Comparison of ENCODE assay signal across 22 cellular contexts in the genomic region with DNA sequence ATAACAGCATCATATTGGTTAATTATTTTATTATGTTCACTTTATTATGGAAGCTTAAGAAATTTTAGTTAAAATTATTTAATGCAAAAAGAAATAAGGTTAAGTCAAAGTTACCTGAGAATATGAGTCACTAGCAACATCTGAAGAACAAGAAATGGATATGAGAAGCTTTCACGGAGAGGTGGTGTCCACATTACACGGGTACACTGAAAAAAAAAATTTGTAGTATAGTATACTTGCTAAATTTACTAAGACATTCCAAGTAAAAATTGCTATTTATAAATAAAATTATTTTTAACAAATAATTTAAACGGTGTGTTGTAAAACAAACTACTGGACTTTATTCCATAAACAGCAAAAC.
A peak's percentile ranks its signal among the peaks of the same experiment; 100 is the strongest.
DNase-seq lines count a peak whose midpoint lies in the region; ATAC-seq, FAIRE-seq and TF ChIP-seq lines count a peak whose summit lies in the region.
"Had no signal": no experiment of that assay in that cellular context is flagged by ENCODE, and none has a peak within 500 bp of the region (broad histone marks: within the 10 kb centered on the region; RNA-seq: fewer than 3 reads in every experiment).

No MANE protein-coding gene starts in this region.

- no peak overlapping the region for H3K18ac ChIP-seq in H9 (ENCODE audit: insufficient read length, low read depth, low read length)

- peak; percentile 42 for ATAC-seq in activated CD4-positive, alpha-beta T cell treated with anti-CD3 and anti-CD28 coated beads for 36 hours
- peak; percentile 13 for ATAC-seq in HG03342 (IDR thresholded peaks at IDR 0.05; ENCODE audit: unreplicated experiment)
- ATAC-seq: GM23338 had no signal

- H3K4me1 ChIP-seq in small intestine (ENCODE audit: control insufficient read depth in 2 of 2, insufficient read depth in 1 of 2, low read depth in 1 of 2, low read length in 1 of 2) (no peaks in the 10 kb centered on the region), H9 (ENCODE audit: insufficient read depth, low read length) (no peaks in the 10 kb centered on the region)
- H3K4me1 ChIP-seq: HAP-1 had no signal

- WGBS in small intestine, 3 donors = 90 to 97% (median 92%) methylated on average over 3 of the region's 3 CpGs
- WGBS in H9 (ENCODE audit: extremely low coverage, insufficient read length, low lambda C conversion rate) = no CpG with 5 or more reads among the region's 3 CpGs

- no peak overlapping the region for H3K4me3 ChIP-seq in small intestine (ENCODE audit: low read depth in 1 of 2, low read length in 2 of 2)
- H3K4me3 ChIP-seq: BLaER1, GM12878, GM23338, HAP-1 had no signal

- H3K9me3 ChIP-seq in small intestine (ENCODE audit: control insufficient read depth, low read depth) (no peaks in the 10 kb centered on the region), H9 (ENCODE audit: control insufficient read depth, low read depth, low read length) (no peaks in the 10 kb centered on the region)
- H3K9me3 ChIP-seq: HAP-1 had no signal

- H2AK5ac ChIP-seq in H9 (ENCODE audit: insufficient read length, low read length) = no peak overlapping the region

- intact Hi-C loops in activated CD4-positive, alpha-beta T cell treated with anti-CD3 and anti-CD28 coated beads for 36 hours (cut with DNase I, micrococcal nuclease) = no loop called here

- H2BK15ac ChIP-seq in H9 (ENCODE audit: low read depth, low read length) = no peak overlapping the region

- no peak overlapping the region for H2AFZ ChIP-seq in H9 (ENCODE audit: low read length)
- H2AFZ ChIP-seq: GM23338 had no signal

- no peaks in the 10 kb centered on the region for H3K79me1 ChIP-seq in H9 (ENCODE audit: insufficient read depth, low read depth, low read length, poor library complexity, severe bottlenecking)

- H3K79me2 ChIP-seq in H9 (ENCODE audit: insufficient read depth, low read length) = no peaks in the 10 kb centered on the region

- no peak overlapping the region for H3T11ph ChIP-seq in H9 (ENCODE audit: low read length)

- H2BK12ac ChIP-seq in H9 (ENCODE audit: insufficient read length, low read depth, low read length) = no peak overlapping the region

- H3K9ac ChIP-seq in H9 (ENCODE audit: extremely low read depth, insufficient read length, low read length) = no peak overlapping the region
- H3K9ac ChIP-seq: BLaER1 had no signal

- no peaks in the 10 kb centered on the region for H3K27me3 Mint-ChIP-seq in activated CD4-positive, alpha-beta T cell treated with anti-CD3 and anti-CD28 coated beads for 36 hours
- H3K27me3 Mint-ChIP-seq in H9 (ENCODE audit: low read depth) = no peaks in the 10 kb centered on the region
- H3K27me3 Mint-ChIP-seq: B cell; CD4-positive, alpha-beta T cell; CD8-positive, alpha-beta memory T cell had no signal

- no peak overlapping the region for H3K14ac ChIP-seq in H9 (ENCODE audit: insufficient read depth, low read length)

- H3K4me3 Mint-ChIP-seq in activated CD4-positive, alpha-beta T cell treated with anti-CD3 and anti-CD28 coated beads for 36 hours = no peak overlapping the region
- H3K4me3 Mint-ChIP-seq in H9 = no peak overlapping the region
- H3K4me3 Mint-ChIP-seq: B cell; CD4-positive, alpha-beta T cell; CD8-positive, alpha-beta memory T cell; GM23338; HFFc6 had no signal

- H3K36me3 ChIP-seq in small intestine (ENCODE audit: control insufficient read depth in 2 of 2, insufficient read depth in 2 of 2, low read length in 2 of 2) = peaks cover 0 to 2% of the 10 kb centered on the region in 2 donors
- H3K36me3 ChIP-seq: HAP-1 had no signal

- no peaks in the 10 kb centered on the region for H4K20me1 ChIP-seq in H9 (ENCODE audit: control insufficient read depth, insufficient read depth, insufficient read length)
- H4K20me1 ChIP-seq: BLaER1 had no signal

- H4K91ac ChIP-seq in H9 (ENCODE audit: insufficient read length, low read depth, low read length) = no peak overlapping the region

- peak; percentile 36 for FAIRE-seq in small intestine (lab: Jason Lieb, UNC)
- FAIRE-seq: A204.1, D721Med had no signal

- no peak overlapping the region for H3K27ac Mint-ChIP-seq in activated CD4-positive, alpha-beta T cell treated with anti-CD3 and anti-CD28 coated beads for 36 hours
- H3K27ac Mint-ChIP-seq in H9 = no peak overlapping the region
- H3K27ac Mint-ChIP-seq: B cell; CD4-positive, alpha-beta T cell; CD8-positive, alpha-beta memory T cell; GM23338; HFFc6 had no signal

- no peak overlapping the region for H4K5ac ChIP-seq in H9 (ENCODE audit: insufficient read length, low read depth, low read length)

- H3K56ac ChIP-seq in H9 (ENCODE audit: insufficient read length, low read depth, low read length) = no peak overlapping the region

- no peak overlapping the region for H4K8ac ChIP-seq in H9 (replicated peaks; ENCODE audit: insufficient read length, low read depth, low read length)

- no peak overlapping the region for H2BK20ac ChIP-seq in H9 (ENCODE audit: low read depth, low read length, poor library complexity, severe bottlenecking)

- H3K27me3 ChIP-seq in small intestine (ENCODE audit: control insufficient read depth in 2 of 2, insufficient read depth in 2 of 2, low read length in 2 of 2) (no peaks in the 10 kb centered on the region), H9 (ENCODE audit: insufficient read depth, low read length) (no peaks in the 10 kb centered on the region)
- H3K27me3 ChIP-seq: BLaER1 had no signal

- no peaks in the 10 kb centered on the region for H3K23me2 ChIP-seq in H9 (ENCODE audit: insufficient read length, low read depth, low read length, poor library complexity, severe bottlenecking)

- no peak overlapping the region for H2BK5ac ChIP-seq in H9 (ENCODE audit: insufficient read length, low read length)

- H3K4me1 Mint-ChIP-seq in activated CD4-positive, alpha-beta T cell treated with anti-CD3 and anti-CD28 coated beads for 36 hours = peaks cover 8% of the 10 kb centered on the region
- H3K4me1 Mint-ChIP-seq in H9 = no peaks in the 10 kb centered on the region
- H3K4me1 Mint-ChIP-seq: GM23338 had no signal

- H3K4me2 ChIP-seq in H9 (ENCODE audit: insufficient read depth, insufficient read length, low read length) = no peak overlapping the region
- H3K4me2 ChIP-seq: BLaER1, GM23338 had no signal

- H3K36me3 Mint-ChIP-seq in activated CD4-positive, alpha-beta T cell treated with anti-CD3 and anti-CD28 coated beads for 36 hours (ENCODE audit: low read depth) = peaks cover 9% of the 10 kb centered on the region
- peaks cover 10 to 13% (median 11%) of the 10 kb centered on the region in 3 experiments for H3K36me3 Mint-ChIP-seq in H9 (ENCODE audit: insufficient read depth in 1 of 3, low read depth in 3 of 3)

- CTCF ChIA-PET in activated CD4-positive, alpha-beta T cell treated with anti-CD3 and anti-CD28 coated beads for 36 hours (lab: Charles Lee) = no interaction called here

- TF ChIP-seq CTCF in H9 (conservative IDR thresholded peaks at IDR 0.05) = no peak

- no peak overlapping the region for H3K4ac ChIP-seq in H9 (ENCODE audit: low read depth, low read length)

- no peak overlapping the region for H2BK120ac ChIP-seq in H9 (ENCODE audit: low read depth, low read length, poor library complexity, severe bottlenecking)

- no peaks in the 10 kb centered on the region for H3K9me3 Mint-ChIP-seq in activated CD4-positive, alpha-beta T cell treated with anti-CD3 and anti-CD28 coated beads for 36 hours (ENCODE audit: low read depth)
- no peaks in the 10 kb centered on the region for H3K9me3 Mint-ChIP-seq in H9
- H3K9me3 Mint-ChIP-seq: CD4-positive, alpha-beta T cell; CD8-positive, alpha-beta memory T cell; GM23338; HFFc6 had no signal

- no peak for DNase-seq in activated CD4-positive, alpha-beta T cell treated with anti-CD3 and anti-CD28 coated beads for 36 hours
- no peak for DNase-seq in activated CD4-positive, alpha-beta T cell treated with anti-CD3 and anti-CD28 coated beads for 4 hours
- DNase-seq in small intestine (no peak), H9 (no peak), NCI-H1105 (lab: John Stamatoyannopoulos, UW) (no peak)
- DNase-seq: CD4-positive, alpha-beta T cell; CD8-positive, alpha-beta memory T cell; DMS 273 treated with DMSO at 0.1 percent for 48 hours; DMS79; EL; GDM1; HFFc6 had no signal

- H3K23ac ChIP-seq in H9 (ENCODE audit: insufficient read length, low read depth, low read length) = no peak overlapping the region

- H3K27ac ChIP-seq in small intestine (ENCODE audit: low read depth in 1 of 2, low read length in 1 of 2) = no peak overlapping the region
- H3K27ac ChIP-seq in H9 (ENCODE audit: insufficient read length, low read depth, low read length) = no peak overlapping the region
- H3K27ac ChIP-seq: 22Rv1, BLaER1, C4-2B had no signal

- POLR2A ChIA-PET in activated CD4-positive, alpha-beta T cell treated with anti-CD3 and anti-CD28 coated beads for 36 hours (lab: Charles Lee) = no interaction called here
